8 cellular contexts compared by ENCODE assay signal in the genomic region with DNA sequence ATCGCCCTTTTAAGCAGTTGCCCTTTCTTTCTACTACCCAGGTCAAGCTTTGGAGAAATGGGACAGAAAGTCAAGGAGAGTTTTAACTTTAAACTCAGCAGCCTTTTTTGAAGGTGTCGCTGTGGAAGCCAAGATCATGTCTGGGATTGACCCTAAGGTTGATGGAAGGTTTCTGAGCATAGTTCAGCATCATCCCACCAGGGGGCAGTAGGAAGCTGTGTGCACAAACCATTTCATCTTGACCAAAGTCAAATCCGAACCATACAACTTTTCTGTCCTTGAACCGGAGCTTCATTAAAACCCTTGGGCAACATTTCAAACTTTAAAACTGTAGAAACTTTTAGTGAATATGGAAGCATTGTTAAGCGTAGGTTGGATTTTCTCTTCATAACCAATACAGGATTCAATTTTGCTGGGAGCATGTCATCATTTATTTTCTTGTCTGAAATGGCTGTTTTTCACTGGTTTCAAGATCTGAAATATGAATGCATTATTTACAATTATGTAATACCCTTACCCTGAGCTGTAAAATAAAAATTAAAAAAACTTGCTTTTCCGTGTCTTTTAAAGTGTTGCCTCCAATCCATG.
A peak's percentile ranks its signal among the peaks of the same experiment; 100 is the strongest.
DNase-seq lines count a peak whose midpoint lies in the region; ATAC-seq and TF ChIP-seq lines count a peak whose summit lies in the region.

No MANE protein-coding gene starts in this region.

- H3K9me3 ChIP-seq in OCI-LY3 (ENCODE audit: insufficient read depth, low read length) (no peaks in the 10 kb centered on the region), right lobe of liver (no peaks in the 10 kb centered on the region), tibial artery (no peaks in the 10 kb centered on the region)
- no peaks in the 10 kb centered on the region for H3K9me3 ChIP-seq in CD4-positive, alpha-beta memory T cell (ENCODE audit: control insufficient read depth in 1 of 2, low read length in 2 of 2)

- H3K4me1 Mint-ChIP-seq in CD4-positive, alpha-beta memory T cell, result no peaks in the 10 kb centered on the region

- TF ChIP-seq CTCF in 22Rv1 (IDR thresholded peaks at IDR 0.05), result peak; percentile 90
- TF ChIP-seq CTCF in OCI-LY3 (IDR thresholded peaks at IDR 0.05; ENCODE audit: low read depth, low read length), result peak; percentile 67
- peak; percentile 69 for TF ChIP-seq CTCF in coronary artery (IDR thresholded peaks at IDR 0.05)
- TF ChIP-seq CTCF in right lobe of liver (IDR thresholded peaks at IDR 0.05), result peak; percentile 73 to 88 (median 82)
- peak; percentile 40 to 52 for TF ChIP-seq CTCF in tibial artery (IDR thresholded peaks at IDR 0.05)

- H3K27ac Mint-ChIP-seq in CD4-positive, alpha-beta memory T cell, result no peak overlapping the region

- H3K4me2 ChIP-seq in OCI-LY3 (ENCODE audit: low read length), result peak overlapping the region; percentile 33

- H3K27me3 Mint-ChIP-seq in CD4-positive, alpha-beta memory T cell, result no peaks in the 10 kb centered on the region

- peak; percentile 77 for ATAC-seq in HG02981 (IDR thresholded peaks at IDR 0.05; ENCODE audit: unreplicated experiment)
- ATAC-seq in right lobe of liver, result peak; percentile 85 to 92 (median 88)

- CTCF ChIA-PET in CD4-positive, alpha-beta memory T cell (lab: Charles Lee; ENCODE audit: partially characterized antibody), result interaction anchor here (0.8 to 0.9 kb wide), 2 partner anchors 11 to 525 kb away, joined by 3 to 6 read pairs; no protein-coding TSS in a partner anchor

- no peaks in the 10 kb centered on the region for H4K20me1 ChIP-seq in OCI-LY3 (ENCODE audit: insufficient read depth, low read length)

- H2AFZ ChIP-seq in OCI-LY3 (ENCODE audit: low read depth, low read length), result no peak overlapping the region

- TF ChIP-seq POLR2A in right lobe of liver (IDR thresholded peaks at IDR 0.05), result no peak

- 27% methylated on average over 6 of the region's 6 CpGs for WGBS in right lobe of liver (ENCODE audit: insufficient coverage, low coverage, low lambda C conversion rate, missing lambda C conversion rate)

- H3K4me3 ChIP-seq in OCI-LY3 (ENCODE audit: low read length) (no peak overlapping the region), coronary artery (no peak overlapping the region), right lobe of liver (no peak overlapping the region), tibial artery (no peak overlapping the region)
- no peak overlapping the region for H3K4me3 ChIP-seq in CD4-positive, alpha-beta memory T cell (ENCODE audit: low read length in 2 of 2)

- peaks cover 0 to 3% (median 0%) of the 10 kb centered on the region in 8 donors for H3K9me3 Mint-ChIP-seq in CD4-positive, alpha-beta memory T cell

- no peaks in the 10 kb centered on the region for H3K79me2 ChIP-seq in OCI-LY3 (ENCODE audit: low read length)

- no peaks in the 10 kb centered on the region for H3K36me3 Mint-ChIP-seq in CD4-positive, alpha-beta memory T cell

- H3K27me3 ChIP-seq in OCI-LY3 (ENCODE audit: low read depth, low read length) (no peaks in the 10 kb centered on the region), right lobe of liver (no peaks in the 10 kb centered on the region), tibial artery (no peaks in the 10 kb centered on the region)
- no peaks in the 10 kb centered on the region for H3K27me3 ChIP-seq in CD4-positive, alpha-beta memory T cell (ENCODE audit: insufficient read depth, low read length)

- H3K4me1 ChIP-seq in OCI-LY3 (ENCODE audit: low read length), result no peaks in the 10 kb centered on the region
- no peaks in the 10 kb centered on the region for H3K4me1 ChIP-seq in right lobe of liver
- H3K4me1 ChIP-seq in tibial artery, result no peaks in the 10 kb centered on the region
- no peaks in the 10 kb centered on the region for H3K4me1 ChIP-seq in CD4-positive, alpha-beta memory T cell (ENCODE audit: insufficient read depth, low read length)

- POLR2A ChIA-PET in CD4-positive, alpha-beta memory T cell (lab: Charles Lee; ENCODE audit: partially characterized antibody), result no interaction called here

- no peaks in the 10 kb centered on the region for H3K36me3 ChIP-seq in OCI-LY3 (replicated peaks; ENCODE audit: low read depth, low read length)
- no peaks in the 10 kb centered on the region for H3K36me3 ChIP-seq in right lobe of liver
- H3K36me3 ChIP-seq in tibial artery, result no peaks in the 10 kb centered on the region
- H3K36me3 ChIP-seq in CD4-positive, alpha-beta memory T cell (ENCODE audit: insufficient read depth, low read length), result no peaks in the 10 kb centered on the region

- H3K27ac ChIP-seq in 22Rv1 (no peak overlapping the region), OCI-LY3 (ENCODE audit: low read length) (no peak overlapping the region), coronary artery (no peak overlapping the region), right lobe of liver (no peak overlapping the region), tibial artery (no peak overlapping the region)
- H3K27ac ChIP-seq in CD4-positive, alpha-beta memory T cell (ENCODE audit: low read depth, low read length), result no peak overlapping the region

- no peak overlapping the region for H3K9ac ChIP-seq in OCI-LY3 (ENCODE audit: low read length)

- no peak overlapping the region for H3K4me3 Mint-ChIP-seq in CD4-positive, alpha-beta memory T cell

- intact Hi-C loops in right lobe of liver (cut with DNase I), result loop anchor here in 1 of 2 donors (10.0 kb wide), 1 partner anchor 360 kb away; no protein-coding TSS in a partner anchor
- intact Hi-C loops in tibial artery (cut with DNase I; ENCODE audit: low total_unique reads), result no loop called here
- intact Hi-C loops in CD4-positive, alpha-beta memory T cell (cut with micrococcal nuclease), result loop anchor here (5.0 kb wide), 1 partner anchor 523 kb away; no protein-coding TSS in a partner anchor

- DNase-seq in GM03348 (ENCODE audit: low spot score) (peak; percentile 75), coronary artery (ENCODE audit: low spot score) (no peak), right lobe of liver (peak in 2 of 3 donors; percentile 35 to 64), tibial artery (peak in 1 of 2 donors; percentile 23)
- DNase-seq in CD4-positive, alpha-beta memory T cell, result no peak

Comparison
In these comparisons a context has a peak if more than half of its experiments do, and no peak if none do; other contexts are left out.
1. DNase-seq: peak in GM03348 (single experiment) and right lobe of liver (2 of 3); none in coronary artery (single experiment) and CD4-positive, alpha-beta memory T cell (0 of 5).
2. Peak in every context shown above with its lines, with median percentiles within 50 percentile points of each other: CTCF ChIP-seq.